22 cellular contexts compared by ENCODE assay signal in the genomic region with DNA sequence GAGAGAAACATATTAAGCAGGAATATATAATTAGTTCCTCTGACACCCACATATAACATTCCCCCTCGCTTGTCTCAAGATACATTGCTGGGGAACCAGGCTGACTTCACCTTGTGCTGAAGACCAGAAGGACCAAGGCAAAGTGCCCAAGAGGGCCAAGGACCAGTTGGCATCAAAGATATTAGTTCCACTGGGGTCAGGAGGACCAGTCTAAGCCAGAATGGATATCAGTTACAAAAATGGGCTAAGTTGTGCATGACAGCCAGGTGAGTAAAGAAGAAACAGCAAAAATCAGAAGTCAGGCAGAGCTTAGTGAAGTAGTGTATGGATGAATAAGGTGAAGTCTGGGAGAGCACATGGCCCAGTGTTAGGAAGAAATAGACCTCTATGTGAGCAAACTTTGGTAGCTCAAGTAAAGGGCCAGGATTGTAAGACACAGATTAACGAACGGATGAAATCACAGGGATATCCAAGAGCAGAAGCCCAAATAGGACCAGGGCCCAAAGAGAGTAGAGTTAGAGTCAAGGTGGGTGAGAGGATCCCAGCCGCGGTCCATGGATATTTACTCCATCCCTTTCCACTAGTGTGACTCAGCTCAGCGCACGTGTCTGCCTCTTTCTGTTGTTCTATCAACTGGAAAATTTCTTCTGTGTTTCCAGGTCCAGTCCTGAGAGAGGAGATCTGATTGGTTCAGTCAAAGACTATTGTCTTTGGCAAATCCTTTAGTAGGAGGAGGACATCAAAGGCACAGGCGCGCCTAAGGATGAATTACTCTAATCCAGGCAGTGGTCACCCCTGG. TPM values are rescaled to one million over a fixed set of nuclear protein-coding genes. Genes with fewer than 3 reads are reported as not detected.
DNase-seq lines count a peak whose midpoint lies in the region; ATAC-seq and TF ChIP-seq lines count a peak whose summit lies in the region.
"Had no signal": no experiment of that assay in that cellular context is flagged by ENCODE, and none has a peak within 500 bp of the region (broad histone marks: within the 10 kb centered on the region; RNA-seq: fewer than 3 reads in every experiment).

No MANE protein-coding gene starts in this region.

- 81 to 82% methylated on average over 9 of the region's 9 CpGs for WGBS in testis, 2 donors

- H3K4me1 Mint-ChIP-seq in activated CD4-positive, alpha-beta T cell treated with anti-CD3 and anti-CD28 coated beads, Interleukin-2, amount 10 ng/mL, durations not matched to agents 24 days and 14 days: peaks cover 2% of the 10 kb centered on the region
- H3K4me1 Mint-ChIP-seq in activated CD8-positive, alpha-beta memory T cell treated with anti-CD3 and anti-CD28 coated beads, Interleukin-2, amount 10 ng/mL, durations not matched to agents 7 days and 5 days: no peaks in the 10 kb centered on the region
- H3K4me1 Mint-ChIP-seq in stimulated activated naive CD8-positive, alpha-beta T cell treated with anti-CD3 and anti-CD28 coated beads, Interleukin-15, amount 100 ng/mL, for 72 hours: no peaks in the 10 kb centered on the region
- H3K4me1 Mint-ChIP-seq: activated T-helper 17 cell treated with anti-CD3 and anti-CD28 coated beads, Interleukin-2, amount 50 U/mL, for 72 hours; central memory CD8-positive, alpha-beta T cell had no signal

- in situ Hi-C loops in brain microvascular endothelial cell (cut with HindIII; ENCODE audit: low pct_ligation_motif_present, low sequenced_read_pairs): no loop called here

- H3K36me3 ChIP-seq in brain microvascular endothelial cell (replicated peaks): peaks cover 46% of the 10 kb centered on the region
- peaks cover 0 to 18% of the 10 kb centered on the region in 2 donors for H3K36me3 ChIP-seq in muscle layer of duodenum (ENCODE audit: control insufficient read depth in 1 of 2, insufficient read depth in 2 of 2, low read length in 2 of 2)
- H3K36me3 ChIP-seq in testis (ENCODE audit: low read depth, missing control alignments): no peaks in the 10 kb centered on the region
- H3K36me3 ChIP-seq: BE2C had no signal

- H3K9me3 Mint-ChIP-seq in activated CD4-positive, alpha-beta T cell treated with anti-CD3 and anti-CD28 coated beads, Interleukin-2, amount 10 ng/mL, durations not matched to agents 24 days and 14 days: no peaks in the 10 kb centered on the region
- H3K9me3 Mint-ChIP-seq in activated CD8-positive, alpha-beta memory T cell treated with anti-CD3 and anti-CD28 coated beads, Interleukin-2, amount 10 ng/mL, durations not matched to agents 7 days and 5 days (ENCODE audit: low read depth): no peaks in the 10 kb centered on the region
- H3K9me3 Mint-ChIP-seq in stimulated activated naive CD8-positive, alpha-beta T cell treated with anti-CD3 and anti-CD28 coated beads, Interleukin-15, amount 100 ng/mL, for 72 hours: no peaks in the 10 kb centered on the region
- H3K9me3 Mint-ChIP-seq: activated naive CD8-positive, alpha-beta T cell treated with anti-CD3 and anti-CD28 coated beads, Interleukin-2, amount 10 ng/mL, durations not matched to agents 7 days and 5 days; activated T-helper 17 cell treated with anti-CD3 and anti-CD28 coated beads, Interleukin-2, amount 50 U/mL, for 72 hours; central memory CD8-positive, alpha-beta T cell had no signal

- no peaks in the 10 kb centered on the region for H3K27me3 ChIP-seq in brain microvascular endothelial cell (replicated peaks)
- no peaks in the 10 kb centered on the region for H3K27me3 ChIP-seq in muscle layer of duodenum (ENCODE audit: low read depth, low read length)
- H3K27me3 ChIP-seq in testis: no peaks in the 10 kb centered on the region

- H3K4me3 Mint-ChIP-seq in activated CD4-positive, alpha-beta T cell treated with anti-CD3 and anti-CD28 coated beads, Interleukin-2, amount 10 ng/mL, durations not matched to agents 24 days and 14 days: no peak overlapping the region
- no peak overlapping the region for H3K4me3 Mint-ChIP-seq in activated CD8-positive, alpha-beta memory T cell treated with anti-CD3 and anti-CD28 coated beads, Interleukin-2, amount 10 ng/mL, durations not matched to agents 7 days and 5 days
- no peak overlapping the region for H3K4me3 Mint-ChIP-seq in stimulated activated naive CD8-positive, alpha-beta T cell treated with anti-CD3 and anti-CD28 coated beads, Interleukin-15, amount 100 ng/mL, for 72 hours
- H3K4me3 Mint-ChIP-seq: activated naive CD8-positive, alpha-beta T cell treated with anti-CD3 and anti-CD28 coated beads, Interleukin-2, amount 10 ng/mL, durations not matched to agents 7 days and 5 days; activated T-helper 17 cell treated with anti-CD3 and anti-CD28 coated beads, Interleukin-2, amount 50 U/mL, for 72 hours; central memory CD8-positive, alpha-beta T cell had no signal

- CTCF ChIA-PET in activated CD8-positive, alpha-beta memory T cell treated with anti-CD3 and anti-CD28 coated beads, Interleukin-2, amount 10 ng/mL, durations not matched to agents 7 days and 5 days (lab: Charles Lee): no interaction called here

- H3K27ac ChIP-seq in brain microvascular endothelial cell: peak overlapping the region; percentile 8
- H3K27ac ChIP-seq in muscle layer of duodenum (ENCODE audit: low read length): peak overlapping the region; percentile 67
- H3K27ac ChIP-seq in testis: peak overlapping the region; percentile 39 to 90
- H3K27ac ChIP-seq: SK-N-MC had no signal

- no peak for TF ChIP-seq CTCF in brain microvascular endothelial cell (IDR thresholded peaks at IDR 0.05; ENCODE audit: low read depth, low read length, missing control alignments)
- TF ChIP-seq CTCF in testis (IDR thresholded peaks at IDR 0.05): no peak

- H3K9me3 ChIP-seq in muscle layer of duodenum (ENCODE audit: control insufficient read depth in 1 of 2, low read length in 2 of 2): no peaks in the 10 kb centered on the region
- H3K9me3 ChIP-seq in testis: no peaks in the 10 kb centered on the region
- H3K9me3 ChIP-seq: BE2C, mucosa of descending colon had no signal

- intact Hi-C loops in activated CD4-positive, alpha-beta T cell treated with anti-CD3 and anti-CD28 coated beads, Interleukin-2, amount 10 ng/mL, durations not matched to agents 24 days and 14 days (cut with micrococcal nuclease): no loop called here
- intact Hi-C loops in testis (cut with DNase I; ENCODE audit: low total_unique reads): no loop called here

- no peak for TF ChIP-seq POLR2A in testis (IDR thresholded peaks at IDR 0.05)

- peak; percentile 25 for DNase-seq in activated CD4-positive, alpha-beta T cell treated with anti-CD3 and anti-CD28 coated beads, Interleukin-2, amount 10 ng/mL, durations not matched to agents 24 days and 14 days
- no peak for DNase-seq in activated CD4-positive, alpha-beta T cell treated with anti-CD3 and anti-CD28 coated beads, Interleukin-2, amount 50 U/mL, for 4 hours
- DNase-seq in brain microvascular endothelial cell (no peak), testis (no peak)
- DNase-seq in activated CD8-positive, alpha-beta memory T cell treated with anti-CD3 and anti-CD28 coated beads, Interleukin-2, amount 10 ng/mL, durations not matched to agents 7 days and 5 days: no peak
- no peak for DNase-seq in stimulated activated naive CD8-positive, alpha-beta T cell treated with anti-CD3 and anti-CD28 coated beads, Interleukin-15, amount 100 ng/mL, for 72 hours
- DNase-seq: 8988T; activated naive CD8-positive, alpha-beta T cell treated with anti-CD3 and anti-CD28 coated beads, Interleukin-2, amount 10 ng/mL, durations not matched to agents 7 days and 5 days; BE2C; effector CD8-positive, alpha-beta T cell; Kasumi-1; mucosa of descending colon; NCI-H526 treated with DMSO at 0.1 percent for 48 hours; stimulated activated CD4-positive, alpha-beta T cell treated with anti-CD3 and anti-CD28 coated beads, Interleukin-4, amount 100 ng/mL, for 24 hours; T1000 had no signal

- H3K27me3 Mint-ChIP-seq in activated CD4-positive, alpha-beta T cell treated with anti-CD3 and anti-CD28 coated beads, Interleukin-2, amount 10 ng/mL, durations not matched to agents 24 days and 14 days: no peaks in the 10 kb centered on the region
- H3K27me3 Mint-ChIP-seq in activated CD8-positive, alpha-beta memory T cell treated with anti-CD3 and anti-CD28 coated beads, Interleukin-2, amount 10 ng/mL, durations not matched to agents 7 days and 5 days: peaks cover 23% of the 10 kb centered on the region
- peaks cover 9% of the 10 kb centered on the region for H3K27me3 Mint-ChIP-seq in stimulated activated naive CD8-positive, alpha-beta T cell treated with anti-CD3 and anti-CD28 coated beads, Interleukin-15, amount 100 ng/mL, for 72 hours
- H3K27me3 Mint-ChIP-seq: activated naive CD8-positive, alpha-beta T cell treated with anti-CD3 and anti-CD28 coated beads, Interleukin-2, amount 10 ng/mL, durations not matched to agents 7 days and 5 days had no signal

- H3K36me3 Mint-ChIP-seq in activated CD4-positive, alpha-beta T cell treated with anti-CD3 and anti-CD28 coated beads, Interleukin-2, amount 10 ng/mL, durations not matched to agents 24 days and 14 days (ENCODE audit: low read depth): no peaks in the 10 kb centered on the region
- no peaks in the 10 kb centered on the region for H3K36me3 Mint-ChIP-seq in activated CD8-positive, alpha-beta memory T cell treated with anti-CD3 and anti-CD28 coated beads, Interleukin-2, amount 10 ng/mL, durations not matched to agents 7 days and 5 days
- H3K36me3 Mint-ChIP-seq: activated naive CD8-positive, alpha-beta T cell treated with anti-CD3 and anti-CD28 coated beads, Interleukin-2, amount 10 ng/mL, durations not matched to agents 7 days and 5 days had no signal

- H3K4me3 ChIP-seq in brain microvascular endothelial cell (ENCODE audit: low read depth, low read length) (no peak overlapping the region), muscle layer of duodenum (ENCODE audit: low read depth in 1 of 2, low read length in 2 of 2) (peak overlapping the region; percentile 7 to 67), testis (no peak overlapping the region)
- H3K4me3 ChIP-seq: mucosa of descending colon, SK-N-MC, skin epidermis had no signal

- H3K27ac Mint-ChIP-seq in activated CD4-positive, alpha-beta T cell treated with anti-CD3 and anti-CD28 coated beads, Interleukin-2, amount 10 ng/mL, durations not matched to agents 24 days and 14 days: no peak overlapping the region
- no peak overlapping the region for H3K27ac Mint-ChIP-seq in activated CD8-positive, alpha-beta memory T cell treated with anti-CD3 and anti-CD28 coated beads, Interleukin-2, amount 10 ng/mL, durations not matched to agents 7 days and 5 days
- H3K27ac Mint-ChIP-seq in stimulated activated naive CD8-positive, alpha-beta T cell treated with anti-CD3 and anti-CD28 coated beads, Interleukin-15, amount 100 ng/mL, for 72 hours: no peak overlapping the region
- H3K27ac Mint-ChIP-seq: activated naive CD8-positive, alpha-beta T cell treated with anti-CD3 and anti-CD28 coated beads, Interleukin-2, amount 10 ng/mL, durations not matched to agents 7 days and 5 days; activated T-helper 17 cell treated with anti-CD3 and anti-CD28 coated beads, Interleukin-2, amount 50 U/mL, for 72 hours had no signal

- no peak for ATAC-seq in HG03135 (IDR thresholded peaks at IDR 0.05; ENCODE audit: unreplicated experiment)
- ATAC-seq in activated CD8-positive, alpha-beta memory T cell treated with anti-CD3 and anti-CD28 coated beads, Interleukin-2, amount 10 ng/mL, durations not matched to agents 7 days and 5 days: no peak
- ATAC-seq in stimulated activated naive CD8-positive, alpha-beta T cell treated with anti-CD3 and anti-CD28 coated beads, Interleukin-15, amount 100 ng/mL, for 72 hours: no peak
- ATAC-seq: activated CD4-positive, CD25-positive, alpha-beta regulatory T cell treated with anti-CD3 and anti-CD28 coated beads, Interleukin-2, amount 50 U/mL, for 24 hours; activated T-helper 17 cell treated with anti-CD3 and anti-CD28 coated beads, Interleukin-2, amount 50 U/mL, for 72 hours; mucosa of descending colon had no signal

- H3K4me1 ChIP-seq in muscle layer of duodenum (ENCODE audit: control insufficient read depth in 1 of 2, insufficient read depth in 2 of 2, low read length in 2 of 2): peaks cover 0 to 44% of the 10 kb centered on the region in 2 donors
- peaks cover 21% of the 10 kb centered on the region for H3K4me1 ChIP-seq in testis

RNA-seq across cellular contexts. Expression of a gene that starts 5.0 kb away (rescaled TPM):
- 7.2 and 8.2 TPM in 2 replicates for total RNA-seq in activated CD4-positive, alpha-beta T cell treated with anti-CD3 and anti-CD28 coated beads, Interleukin-2, amount 10 ng/mL, durations not matched to agents 24 days and 14 days
- total RNA-seq in testis: 100 to 1,000 TPM; 135 to 153 TPM
- polyA plus RNA-seq in testis (ENCODE audit: insufficient read depth, low read depth, low replicate concordance): 103 TPM
- total RNA-seq in activated CD8-positive, alpha-beta memory T cell treated with anti-CD3 and anti-CD28 coated beads, Interleukin-2, amount 10 ng/mL, durations not matched to agents 7 days and 5 days: under 1 TPM in 1 of 2 experiments, not detected in 1; 0.47 TPM
- total RNA-seq: activated naive CD8-positive, alpha-beta T cell treated with anti-CD3 and anti-CD28 coated beads, Interleukin-2, amount 10 ng/mL, durations not matched to agents 7 days and 5 days had no signal

Comparison
In these comparisons a context has a peak if more than half of its experiments do, and no peak if none do; other contexts are left out.
1. H3K27ac ChIP-seq: peak in every context shown above with its lines; median percentile 67 in muscle layer of duodenum; 64 in testis; 8 in brain microvascular endothelial cell.
2. H3K4me3 ChIP-seq: peak in muscle layer of duodenum (2 of 2); none in brain microvascular endothelial cell (single experiment) and testis (0 of 2).
3. RNA of a gene that starts 5.0 kb away (total RNA-seq): 135 to 153 TPM in testis; 7.2 to 8.2 TPM in activated CD4-positive, alpha-beta T cell treated with anti-CD3 and anti-CD28 coated beads, Interleukin-2, amount 10 ng/mL, durations not matched to agents 24 days and 14 days and 0.47 TPM in activated CD8-positive, alpha-beta memory T cell treated with anti-CD3 and anti-CD28 coated beads, Interleukin-2, amount 10 ng/mL, durations not matched to agents 7 days and 5 days; every median in the first group is over 10 times any median in the second.